ENCODE assay signal across 20 cellular contexts in the genomic region with DNA sequence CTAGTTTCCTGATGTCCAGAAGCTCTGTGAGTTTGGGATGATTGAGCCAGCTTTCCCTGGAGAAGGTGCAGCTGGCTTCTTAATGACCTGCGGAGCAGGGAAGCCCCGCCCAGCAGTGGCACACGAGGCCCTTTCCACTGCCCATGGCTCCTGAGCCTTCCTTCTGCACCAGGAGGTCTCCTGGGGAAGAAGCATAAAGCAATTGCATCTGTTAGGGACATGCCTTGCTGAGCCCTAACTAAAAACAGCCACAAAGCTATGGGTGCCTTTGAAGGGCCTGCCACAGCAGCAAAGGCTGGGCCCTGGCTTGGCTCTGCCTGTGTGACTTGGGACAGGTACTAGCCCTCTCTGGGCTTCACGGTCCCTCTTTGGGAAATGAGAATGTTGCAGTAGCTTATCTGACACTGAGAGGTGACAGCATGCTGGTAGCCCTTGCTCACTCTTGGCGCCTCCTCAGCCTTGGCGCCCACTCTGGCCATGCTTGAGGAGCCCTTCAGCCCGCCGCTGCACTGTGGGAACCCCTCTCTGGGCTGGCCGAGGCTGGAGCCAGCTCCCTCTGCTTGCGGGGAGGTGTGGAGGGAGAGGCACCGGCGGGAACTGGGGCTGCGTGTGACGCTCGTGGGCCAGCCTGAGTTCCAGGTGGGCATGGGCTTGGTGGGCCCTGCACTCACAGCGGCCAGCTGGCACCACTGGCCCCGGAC.
"Had no signal": no experiment of that assay in that cellular context is flagged by ENCODE, and none has a peak within 500 bp of the region (broad histone marks: within the 10 kb centered on the region; RNA-seq: fewer than 3 reads in every experiment).

No MANE protein-coding gene starts in this region.

- H3K4me3 Mint-ChIP-seq: activated B cell treated with CpG ODN at 0.5 μM for 24 hours; activated CD4-positive, alpha-beta memory T cell treated with anti-CD3 and anti-CD28 coated beads, Interleukin-2, amount 10 ng/mL, durations not matched to agents 7 days and 5 days; memory B cell; neural crest cell; T-helper 1 cell treated with Interleukin-12 subunit alpha and Interleukin-12 subunit beta and Interleukin-4 antibody, amounts not matched to agents 30 μg/mL and 1 μg/mL, for 36 hours had no signal

- H3K27me3 Mint-ChIP-seq: activated B cell treated with CpG ODN at 0.5 μM for 24 hours, memory B cell had no signal

- H3K27ac ChIP-seq: ascending aorta, brain microvascular endothelial cell, esophagus squamous epithelium, gastrocnemius medialis, upper lobe of right lung had no signal

- DNase-seq: activated B cell treated with CpG ODN at 0.5 μM for 24 hours; activated CD4-positive, alpha-beta memory T cell treated with anti-CD3 and anti-CD28 coated beads, Interleukin-2, amount 10 ng/mL, durations not matched to agents 7 days and 5 days; activated CD4-positive, alpha-beta T cell treated with anti-CD3 and anti-CD28 coated beads for 4 hours; activated gamma-delta T cell; brain microvascular endothelial cell; central memory CD4-positive, alpha-beta T cell; esophagus squamous epithelium; gastrocnemius medialis; hippocampal formation; stimulated activated CD4-positive, alpha-beta T cell treated with anti-CD3 and anti-CD28 coated beads, Interleukin-4, amount 100 ng/mL, for 1 hour; stimulated activated naive CD4-positive, alpha-beta T cell; T1000; upper lobe of right lung had no signal

- H3K36me3 ChIP-seq: ascending aorta, brain microvascular endothelial cell, esophagus squamous epithelium, gastrocnemius medialis, upper lobe of right lung had no signal

- H3K27me3 ChIP-seq: ascending aorta, dorsolateral prefrontal cortex, esophagus squamous epithelium, gastrocnemius medialis, upper lobe of right lung had no signal

- ATAC-seq: activated naive CD4-positive, alpha-beta T cell treated with anti-CD3 and anti-CD28 coated beads, Interleukin-2, amount 50 U/mL, for 72 hours; gastrocnemius medialis; upper lobe of right lung had no signal

- H3K4me3 ChIP-seq: ascending aorta, dorsolateral prefrontal cortex, esophagus squamous epithelium, gastrocnemius medialis, upper lobe of right lung had no signal

- H3K9me3 Mint-ChIP-seq: activated B cell treated with CpG ODN at 0.5 μM for 24 hours; activated CD4-positive, alpha-beta memory T cell treated with anti-CD3 and anti-CD28 coated beads, Interleukin-2, amount 10 ng/mL, durations not matched to agents 7 days and 5 days; memory B cell; T-helper 1 cell treated with Interleukin-12 subunit alpha and Interleukin-12 subunit beta and Interleukin-4 antibody, amounts not matched to agents 30 μg/mL and 1 μg/mL, for 36 hours had no signal

- H3K27ac Mint-ChIP-seq: activated B cell treated with CpG ODN at 0.5 μM for 24 hours; activated CD4-positive, alpha-beta memory T cell treated with anti-CD3 and anti-CD28 coated beads, Interleukin-2, amount 10 ng/mL, durations not matched to agents 7 days and 5 days; activated naive CD4-positive, alpha-beta T cell treated with anti-CD3 and anti-CD28 coated beads, Interleukin-2, amount 50 U/mL, for 72 hours; memory B cell; progenitor cell of endocrine pancreas; T-helper 1 cell treated with Interleukin-12 subunit alpha and Interleukin-12 subunit beta and Interleukin-4 antibody, amounts not matched to agents 30 μg/mL and 1 μg/mL, for 36 hours had no signal

- H3K9me3 ChIP-seq: ascending aorta, esophagus squamous epithelium, gastrocnemius medialis, upper lobe of right lung had no signal

- H3K4me1 ChIP-seq: ascending aorta, gastrocnemius medialis, upper lobe of right lung had no signal
